In the genomic region with DNA sequence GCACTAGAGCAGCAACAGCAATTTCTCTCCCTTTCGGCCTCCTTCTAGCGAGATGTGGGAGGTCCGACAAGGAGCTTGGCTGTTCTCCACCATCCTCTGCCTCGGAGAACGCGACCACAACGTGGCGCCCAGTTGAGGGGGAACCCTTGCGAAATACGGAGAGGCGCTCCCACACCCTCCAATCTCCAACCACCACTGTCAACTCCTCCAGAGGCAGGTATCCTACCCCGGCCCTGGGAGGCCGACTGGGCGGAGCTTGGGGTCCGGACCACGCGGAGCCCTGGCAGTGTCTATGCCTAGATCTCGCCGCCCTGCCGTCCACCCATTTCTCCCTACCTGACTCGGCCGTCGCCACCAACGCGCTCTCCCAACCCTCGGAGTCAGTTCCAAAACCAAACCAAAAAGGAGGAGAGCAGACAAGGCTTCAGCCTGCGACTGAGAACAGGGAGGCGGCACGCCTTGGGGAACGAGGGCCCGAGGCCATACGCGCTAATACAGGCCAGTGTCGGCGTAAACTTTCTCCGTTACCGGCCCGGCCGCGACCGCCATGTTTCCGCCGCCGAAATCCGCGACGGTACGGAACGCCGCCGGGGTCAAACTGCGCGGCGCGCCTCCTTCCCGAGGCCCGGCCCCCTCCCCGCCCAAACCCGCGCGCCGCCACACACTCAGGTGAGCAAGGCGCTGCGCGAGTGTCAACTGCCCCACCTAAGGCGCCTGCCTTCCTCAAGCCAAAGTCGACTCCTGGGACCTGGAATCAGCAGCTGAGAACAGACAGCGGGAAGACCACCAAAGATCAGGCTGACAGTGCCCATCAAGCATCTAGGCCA, we compare ENCODE assay signal across 8 cellular contexts. TPM values are rescaled to one million over a fixed set of nuclear protein-coding genes. Genes with fewer than 3 reads are reported as not detected.
DNase-seq lines count a peak whose midpoint lies in the region; ATAC-seq and TF ChIP-seq lines count a peak whose summit lies in the region.

A gene with protein sequence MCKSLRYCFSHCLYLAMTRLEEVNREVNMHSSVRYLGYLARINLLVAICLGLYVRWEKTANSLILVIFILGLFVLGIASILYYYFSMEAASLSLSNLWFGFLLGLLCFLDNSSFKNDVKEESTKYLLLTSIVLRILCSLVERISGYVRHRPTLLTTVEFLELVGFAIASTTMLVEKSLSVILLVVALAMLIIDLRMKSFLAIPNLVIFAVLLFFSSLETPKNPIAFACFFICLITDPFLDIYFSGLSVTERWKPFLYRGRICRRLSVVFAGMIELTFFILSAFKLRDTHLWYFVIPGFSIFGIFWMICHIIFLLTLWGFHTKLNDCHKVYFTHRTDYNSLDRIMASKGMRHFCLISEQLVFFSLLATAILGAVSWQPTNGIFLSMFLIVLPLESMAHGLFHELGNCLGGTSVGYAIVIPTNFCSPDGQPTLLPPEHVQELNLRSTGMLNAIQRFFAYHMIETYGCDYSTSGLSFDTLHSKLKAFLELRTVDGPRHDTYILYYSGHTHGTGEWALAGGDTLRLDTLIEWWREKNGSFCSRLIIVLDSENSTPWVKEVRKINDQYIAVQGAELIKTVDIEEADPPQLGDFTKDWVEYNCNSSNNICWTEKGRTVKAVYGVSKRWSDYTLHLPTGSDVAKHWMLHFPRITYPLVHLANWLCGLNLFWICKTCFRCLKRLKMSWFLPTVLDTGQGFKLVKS (minus strand): TSS at position 570 of the 827 bp plus-strand sequence. CDS start 5,568 bp downstream, outside the sequence.

- TF ChIP-seq CTCF in liver (IDR thresholded peaks at IDR 0.05; ENCODE audit: low read depth, low read length, missing input control): no peak

- DNase-seq in GM19240 (ENCODE audit: insufficient read length, low spot score) (peak; percentile 27), NCI-H748 (lab: John Stamatoyannopoulos, UW; ENCODE audit: unreplicated experiment) (peak; percentile 88), dermis microvascular lymphatic vessel endothelial cell (ENCODE audit: low read depth in 2 of 2) (peak; percentile 58 to 87)
- DNase-seq in activated CD4-positive, alpha-beta T cell treated with anti-CD3 and anti-CD28 coated beads, Interleukin-2, amount 50 U/mL, for 48 hours: peak; percentile 88
- DNase-seq in stimulated activated CD4-positive, alpha-beta T cell treated with anti-CD3 and anti-CD28 coated beads, Interleukin-4, amount 100 ng/mL, for 1 hour: peak; percentile 92

- TF ChIP-seq RAD21 in liver (IDR thresholded peaks at IDR 0.05): no peak

- peak; percentile 63 for ATAC-seq in HG03460 (IDR thresholded peaks at IDR 0.05; ENCODE audit: unreplicated experiment)

- H3K4me3 ChIP-seq in BLaER1 treated with 17β-estradiol and CSF1 and Interleukin-3, amounts not matched to agents 10 nM and 100 nM: peak within 1 kb of the TSS; percentile 67 to 83 (median 74)
- H3K4me3 ChIP-seq in liver (ENCODE audit: low read depth in 1 of 3, low read length in 3 of 3): peak within 1 kb of the TSS; percentile 73 to 93 (median 80)

- under 1% methylated on average over 68 of the region's 68 CpGs for WGBS in liver

- no peaks in the 10 kb centered on the region for H4K20me1 ChIP-seq in BLaER1 treated with 17β-estradiol and CSF1 and Interleukin-3, amounts not matched to agents 10 nM and 100 nM

- peaks cover 0 to 12% (median 4%) of the 10 kb centered on the region in 11 experiments; a peak in 6 of 22 replicates for H3K27me3 ChIP-seq in BLaER1 treated with 17β-estradiol and CSF1 and Interleukin-3, amounts not matched to agents 10 nM and 100 nM
- H3K27me3 ChIP-seq in liver (ENCODE audit: control insufficient read depth in 4 of 4, insufficient read depth in 4 of 4, low read length in 3 of 4): no peaks in the 10 kb centered on the region

- peaks cover 11 to 20% (median 15%) of the 10 kb centered on the region in 10 experiments for H3K4me1 ChIP-seq in BLaER1 treated with 17β-estradiol and CSF1 and Interleukin-3, amounts not matched to agents 10 nM and 100 nM
- peaks cover 5 to 11% (median 9%) of the 10 kb centered on the region in 4 donors for H3K4me1 ChIP-seq in liver (ENCODE audit: control insufficient read depth in 4 of 4, insufficient read depth in 4 of 4, low read length in 3 of 4)

- H3K36me3 ChIP-seq in BLaER1 treated with 17β-estradiol and CSF1 and Interleukin-3, amounts not matched to agents 10 nM and 100 nM: no peaks in the 10 kb centered on the region; a peak in 2 of 22 replicates
- H3K36me3 ChIP-seq in liver (ENCODE audit: control insufficient read depth in 4 of 4, insufficient read depth in 3 of 4, low read depth in 1 of 4, low read length in 3 of 4): no peaks in the 10 kb centered on the region

- peak within 1 kb of the TSS; percentile 86 to 96 (median 90) for H3K9ac ChIP-seq in BLaER1 treated with 17β-estradiol and CSF1 and Interleukin-3, amounts not matched to agents 10 nM and 100 nM
- peak within 1 kb of the TSS; percentile 30 to 72 for H3K9ac ChIP-seq in liver (ENCODE audit: low read depth in 1 of 2, low read length in 2 of 2)

- no peaks in the 10 kb centered on the region for H3K9me3 ChIP-seq in BLaER1 treated with 17β-estradiol and CSF1 and Interleukin-3, amounts not matched to agents 10 nM and 100 nM (replicated peaks in 1 of 11)
- H3K9me3 ChIP-seq in liver (ENCODE audit: control insufficient read depth in 4 of 4, low read length in 3 of 4): no peaks in the 10 kb centered on the region

- H3K27ac ChIP-seq in BLaER1 treated with 17β-estradiol and CSF1 and Interleukin-3, amounts not matched to agents 10 nM and 100 nM: peak within 1 kb of the TSS; percentile 86 to 98 (median 91)
- H3K27ac ChIP-seq in liver (ENCODE audit: low read depth in 1 of 2, low read length in 2 of 2): peak within 1 kb of the TSS; percentile 49 to 76

- peak within 1 kb of the TSS; percentile 68 to 85 (median 80) for H3K4me2 ChIP-seq in BLaER1 treated with 17β-estradiol and CSF1 and Interleukin-3, amounts not matched to agents 10 nM and 100 nM

TF ChIP-seq in liver, 16 proteins besides CTCF, POLR2A, EP300 and RAD21 (continues in another document):
- TF ChIP-seq RXRA (IDR thresholded peaks at IDR 0.05): peak; percentile 8 to 22
- peak; percentile 98 for TF ChIP-seq YY1 (IDR thresholded peaks at IDR 0.05)
- no peak for TF ChIP-seq JUND (IDR thresholded peaks at IDR 0.05)
- TF ChIP-seq EGR1 (IDR thresholded peaks at IDR 0.05; ENCODE audit: low read depth in 2 of 2): no peak
- TF ChIP-seq HNF4G (IDR thresholded peaks at IDR 0.05): no peak
- peak in 1 of 2 donors; percentile 30 for TF ChIP-seq GABPA (IDR thresholded peaks at IDR 0.05 in 1 of 2, conservative IDR thresholded peaks at IDR 0.05 in 1 of 2)
- TF ChIP-seq FOXA2 (IDR thresholded peaks at IDR 0.05): no peak
- TF ChIP-seq, protein P1, sequence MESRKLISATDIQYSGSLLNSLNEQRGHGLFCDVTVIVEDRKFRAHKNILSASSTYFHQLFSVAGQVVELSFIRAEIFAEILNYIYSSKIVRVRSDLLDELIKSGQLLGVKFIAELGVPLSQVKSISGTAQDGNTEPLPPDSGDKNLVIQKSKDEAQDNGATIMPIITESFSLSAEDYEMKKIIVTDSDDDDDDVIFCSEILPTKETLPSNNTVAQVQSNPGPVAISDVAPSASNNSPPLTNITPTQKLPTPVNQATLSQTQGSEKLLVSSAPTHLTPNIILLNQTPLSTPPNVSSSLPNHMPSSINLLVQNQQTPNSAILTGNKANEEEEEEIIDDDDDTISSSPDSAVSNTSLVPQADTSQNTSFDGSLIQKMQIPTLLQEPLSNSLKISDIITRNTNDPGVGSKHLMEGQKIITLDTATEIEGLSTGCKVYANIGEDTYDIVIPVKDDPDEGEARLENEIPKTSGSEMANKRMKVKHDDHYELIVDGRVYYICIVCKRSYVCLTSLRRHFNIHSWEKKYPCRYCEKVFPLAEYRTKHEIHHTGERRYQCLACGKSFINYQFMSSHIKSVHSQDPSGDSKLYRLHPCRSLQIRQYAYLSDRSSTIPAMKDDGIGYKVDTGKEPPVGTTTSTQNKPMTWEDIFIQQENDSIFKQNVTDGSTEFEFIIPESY (IDR thresholded peaks at IDR 0.05): peak; percentile 20
- TF ChIP-seq TAF1 (conservative IDR thresholded peaks at IDR 0.05): no peak
- TF ChIP-seq NR2F2 (IDR thresholded peaks at IDR 0.05): no peak
- TF ChIP-seq FOXA1 (IDR thresholded peaks at IDR 0.05): no peak
- TF ChIP-seq, protein P2, sequence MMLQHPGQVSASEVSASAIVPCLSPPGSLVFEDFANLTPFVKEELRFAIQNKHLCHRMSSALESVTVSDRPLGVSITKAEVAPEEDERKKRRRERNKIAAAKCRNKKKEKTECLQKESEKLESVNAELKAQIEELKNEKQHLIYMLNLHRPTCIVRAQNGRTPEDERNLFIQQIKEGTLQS (IDR thresholded peaks at IDR 0.05): no peak
- peak; percentile 12 for TF ChIP-seq SP1 (IDR thresholded peaks at IDR 0.05)
- TF ChIP-seq, protein P3, sequence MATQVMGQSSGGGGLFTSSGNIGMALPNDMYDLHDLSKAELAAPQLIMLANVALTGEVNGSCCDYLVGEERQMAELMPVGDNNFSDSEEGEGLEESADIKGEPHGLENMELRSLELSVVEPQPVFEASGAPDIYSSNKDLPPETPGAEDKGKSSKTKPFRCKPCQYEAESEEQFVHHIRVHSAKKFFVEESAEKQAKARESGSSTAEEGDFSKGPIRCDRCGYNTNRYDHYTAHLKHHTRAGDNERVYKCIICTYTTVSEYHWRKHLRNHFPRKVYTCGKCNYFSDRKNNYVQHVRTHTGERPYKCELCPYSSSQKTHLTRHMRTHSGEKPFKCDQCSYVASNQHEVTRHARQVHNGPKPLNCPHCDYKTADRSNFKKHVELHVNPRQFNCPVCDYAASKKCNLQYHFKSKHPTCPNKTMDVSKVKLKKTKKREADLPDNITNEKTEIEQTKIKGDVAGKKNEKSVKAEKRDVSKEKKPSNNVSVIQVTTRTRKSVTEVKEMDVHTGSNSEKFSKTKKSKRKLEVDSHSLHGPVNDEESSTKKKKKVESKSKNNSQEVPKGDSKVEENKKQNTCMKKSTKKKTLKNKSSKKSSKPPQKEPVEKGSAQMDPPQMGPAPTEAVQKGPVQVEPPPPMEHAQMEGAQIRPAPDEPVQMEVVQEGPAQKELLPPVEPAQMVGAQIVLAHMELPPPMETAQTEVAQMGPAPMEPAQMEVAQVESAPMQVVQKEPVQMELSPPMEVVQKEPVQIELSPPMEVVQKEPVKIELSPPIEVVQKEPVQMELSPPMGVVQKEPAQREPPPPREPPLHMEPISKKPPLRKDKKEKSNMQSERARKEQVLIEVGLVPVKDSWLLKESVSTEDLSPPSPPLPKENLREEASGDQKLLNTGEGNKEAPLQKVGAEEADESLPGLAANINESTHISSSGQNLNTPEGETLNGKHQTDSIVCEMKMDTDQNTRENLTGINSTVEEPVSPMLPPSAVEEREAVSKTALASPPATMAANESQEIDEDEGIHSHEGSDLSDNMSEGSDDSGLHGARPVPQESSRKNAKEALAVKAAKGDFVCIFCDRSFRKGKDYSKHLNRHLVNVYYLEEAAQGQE (IDR thresholded peaks at IDR 0.05): peak; percentile 9
- TF ChIP-seq, protein P4, sequence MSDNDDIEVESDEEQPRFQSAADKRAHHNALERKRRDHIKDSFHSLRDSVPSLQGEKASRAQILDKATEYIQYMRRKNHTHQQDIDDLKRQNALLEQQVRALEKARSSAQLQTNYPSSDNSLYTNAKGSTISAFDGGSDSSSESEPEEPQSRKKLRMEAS (IDR thresholded peaks at IDR 0.05): peak; percentile 57

RNA-seq across cellular contexts. Expression of the gene that starts here (rescaled TPM):
- total RNA-seq in dermis microvascular lymphatic vessel endothelial cell (11.3 and 17.1 TPM in 2 replicates), liver (10 to 100 TPM; 10.6 to 16.8 TPM)
- 1 to 10 TPM; 4.6 to 4.9 TPM for polyA plus RNA-seq in liver

Comparison
In these comparisons a context has a peak if more than half of its experiments do, and no peak if none do; other contexts are left out.
1. Peak in every context shown above with its lines: DNase-seq, ATAC-seq, H3K4me3 ChIP-seq and H3K27ac ChIP-seq.
2. DNase-seq: peak in every context shown above with its lines; median percentile 92 in stimulated activated CD4-positive, alpha-beta T cell treated with anti-CD3 and anti-CD28 coated beads, Interleukin-4, amount 100 ng/mL, for 1 hour; 88 in NCI-H748; 88 in activated CD4-positive, alpha-beta T cell treated with anti-CD3 and anti-CD28 coated beads, Interleukin-2, amount 50 U/mL, for 48 hours; 72 in dermis microvascular lymphatic vessel endothelial cell; 27 in GM19240.